ENCODE assay signal across 8 cellular contexts in genomic region chr17:43832976-43833829, GRCh38. TPM values are rescaled to one million over a fixed set of nuclear protein-coding genes. Genes with fewer than 3 reads are reported as not detected.
A peak's percentile ranks its signal among the peaks of the same experiment; 100 is the strongest.
DNase-seq lines count a peak whose midpoint lies in the region; ATAC-seq and TF ChIP-seq lines count a peak whose summit lies in the region.

MPP3 (minus strand) TSS chr17:43833146; CDS start chr17:43831906, 1,240 bp downstream.

- no peaks in the 10 kb centered on the region; the same call in 1 of the 2 replicates for H4K20me1 ChIP-seq in GM23338 (replicated peaks; ENCODE audit: insufficient read depth)

- WGBS in esophagus muscularis mucosa: 10% methylated on average over 10 of the region's 87 CpGs

- H3F3A ChIP-seq in GM23338 (replicated peaks; ENCODE audit: low read depth): 0 out of 2 replicates have a peak, but pooled peaks cover 4% of the 10 kb centered on the region

- peaks cover 23% of the 10 kb centered on the region for H3K4me1 Mint-ChIP-seq in GM23338
- peaks cover 27% of the 10 kb centered on the region for H3K4me1 Mint-ChIP-seq in activated T-cell treated with anti-CD3 and anti-CD28 coated beads, Interleukin-2, amount 50 U/mL, for 72 hours (ENCODE audit: low read depth)

- H3K4me2 ChIP-seq in GM23338: peak within 1 kb of the TSS; percentile 93

- ATAC-seq in GM23338 (peak; percentile 85), mucosa of descending colon (peak; percentile 98), HG03354 (IDR thresholded peaks at IDR 0.05; ENCODE audit: poor library complexity, severe bottlenecking, unreplicated experiment) (no peak)
- peak; percentile 69 to 75 for ATAC-seq in activated T-cell treated with anti-CD3 and anti-CD28 coated beads, Interleukin-2, amount 50 U/mL, for 72 hours (replicated peaks in 1 of 2)

- no peaks in the 10 kb centered on the region for H3K79me2 ChIP-seq in GM23338 (replicated peaks; ENCODE audit: insufficient read depth)

- H3K27me3 Mint-ChIP-seq in GM23338 (ENCODE audit: insufficient read depth, low read depth, poor library complexity): peaks cover 33% of the 10 kb centered on the region
- H3K27me3 Mint-ChIP-seq in activated T-cell treated with anti-CD3 and anti-CD28 coated beads, Interleukin-2, amount 50 U/mL, for 72 hours (ENCODE audit: low read depth): peaks cover 45% of the 10 kb centered on the region

- TF ChIP-seq EP300 in esophagus muscularis mucosa (IDR thresholded peaks at IDR 0.05): no peak

- H3K36me3 ChIP-seq in GM23338 (ENCODE audit: insufficient read depth): no peaks in the 10 kb centered on the region
- peaks cover 0 to 34% (median 22%) of the 10 kb centered on the region in 4 donors for H3K36me3 ChIP-seq in esophagus muscularis mucosa
- no peaks in the 10 kb centered on the region for H3K36me3 ChIP-seq in mucosa of descending colon (ENCODE audit: low read depth)

- peak; percentile 83 for DNase-seq in 8988T
- DNase-seq in GM23338 (ENCODE audit: low spot score): peak; percentile 79
- DNase-seq in NCI-H82 treated with DMSO at 0.1 percent for 48 hours (lab: John Stamatoyannopoulos, UW; ENCODE audit: unreplicated experiment): peak; percentile 27
- peak; percentile 52 to 59 for DNase-seq in activated T-cell treated with anti-CD3 and anti-CD28 coated beads, Interleukin-2, amount 50 U/mL, for 72 hours
- DNase-seq in esophagus muscularis mucosa (ENCODE audit: extremely low spot score): no peak
- DNase-seq in mucosa of descending colon: peak; percentile 67 to 86 (median 72)
- DNase-seq in stimulated activated naive CD4-positive, alpha-beta T cell treated with Interleukin-2 at 50 U/mL for 16 hours (lab: John Stamatoyannopoulos, UW): peak; percentile 45

- H3K4me3 ChIP-seq in GM23338 (peak within 1 kb of the TSS; percentile 88), esophagus muscularis mucosa (peak within 1 kb of the TSS; percentile 74 to 96 (median 90)), mucosa of descending colon (peak within 1 kb of the TSS; percentile 26)

- H2AFZ ChIP-seq in GM23338: peak within 1 kb of the TSS; percentile 100

- TF ChIP-seq POLR2A in esophagus muscularis mucosa (IDR thresholded peaks at IDR 0.05; ENCODE audit: low read depth): no peak

- no peak within 1 kb of the TSS for H3K27ac Mint-ChIP-seq in GM23338
- H3K27ac Mint-ChIP-seq in activated T-cell treated with anti-CD3 and anti-CD28 coated beads, Interleukin-2, amount 50 U/mL, for 72 hours: no peak within 1 kb of the TSS

- TF ChIP-seq CTCF in GM23338 (conservative IDR thresholded peaks at IDR 0.05; ENCODE audit: low read depth in 2 of 2) (no peak), esophagus muscularis mucosa (IDR thresholded peaks at IDR 0.05) (no peak), mucosa of descending colon (IDR thresholded peaks at IDR 0.05) (no peak)

- H3K9me3 ChIP-seq in esophagus muscularis mucosa (no peaks in the 10 kb centered on the region), mucosa of descending colon (no peaks in the 10 kb centered on the region)

- peak within 1 kb of the TSS; percentile 83 for H3K4me3 Mint-ChIP-seq in GM23338
- peak within 1 kb of the TSS; percentile 69 to 80 for H3K4me3 Mint-ChIP-seq in activated T-cell treated with anti-CD3 and anti-CD28 coated beads, Interleukin-2, amount 50 U/mL, for 72 hours

- no peak within 1 kb of the TSS for H3K27ac ChIP-seq in GM23338 (ENCODE audit: low read depth)
- H3K27ac ChIP-seq in esophagus muscularis mucosa (replicated peaks in 1 of 4): peak within 1 kb of the TSS; percentile 73 to 81 (median 78)

- H3K36me3 Mint-ChIP-seq in GM23338 (ENCODE audit: low read depth): peaks cover 8% of the 10 kb centered on the region
- H3K36me3 Mint-ChIP-seq in activated T-cell treated with anti-CD3 and anti-CD28 coated beads, Interleukin-2, amount 50 U/mL, for 72 hours (ENCODE audit: insufficient read depth in 2 of 2): peaks cover 0 to 5% of the 10 kb centered on the region in 2 donors

- H3K9me3 Mint-ChIP-seq in GM23338: peaks cover 13% of the 10 kb centered on the region; the same call in 2 of the 3 replicates
- H3K9me3 Mint-ChIP-seq in activated T-cell treated with anti-CD3 and anti-CD28 coated beads, Interleukin-2, amount 50 U/mL, for 72 hours: no peaks in the 10 kb centered on the region

- H3K4me1 ChIP-seq in GM23338 (ENCODE audit: insufficient read depth) (peaks cover 6% of the 10 kb centered on the region), esophagus muscularis mucosa (peaks cover 20 to 28% (median 24%) of the 10 kb centered on the region in 4 donors), mucosa of descending colon (ENCODE audit: low read depth) (peaks cover 6% of the 10 kb centered on the region)

- intact Hi-C loops in esophagus muscularis mucosa (cut with DNase I) (loop anchor here (5.0 kb wide), 1 partner anchor 51 kb away; the partner anchor contains the start of gene CFAP97D1), mucosa of descending colon (cut with DNase I, micrococcal nuclease) (no loop called here)

- peaks cover 24% of the 10 kb centered on the region for H3K27me3 ChIP-seq in GM23338 (ENCODE audit: insufficient read depth)
- H3K27me3 ChIP-seq in esophagus muscularis mucosa: no peaks in the 10 kb centered on the region

- no peaks in the 10 kb centered on the region for H3K9me2 ChIP-seq in GM23338 (ENCODE audit: insufficient read depth)

TF ChIP-seq in GM23338, 12 proteins besides CTCF, POLR2A, EP300 and RAD21:
- TF ChIP-seq CREB1 (CRISPR knock-in tag; IDR thresholded peaks at IDR 0.05; ENCODE audit: low read depth) (no peak), EZH2 (IDR thresholded peaks at IDR 0.05; ENCODE audit: low read depth, unreplicated experiment) (peak; percentile 28), POLR2AphosphoS5 (IDR thresholded peaks at IDR 0.05; ENCODE audit: low read depth) (peak; percentile 60; the same call in 1 of the 2 replicates)

RNA-seq across cellular contexts. Expression of gene MPP3, which starts in this region (rescaled TPM):
- total RNA-seq in GM23338 (2014; rRNA removed; shearing (Covaris generic)): 4.2 and 6.6 TPM in 2 replicates
- 5.6 and 7.4 TPM in 2 replicates for polyA plus RNA-seq in GM23338 (2016; fragmentation: Nextera tagmentation; extraction: Ambion mirVana)
- total RNA-seq in activated T-cell treated with anti-CD3 and anti-CD28 coated beads, Interleukin-2, amount 50 U/mL, for 72 hours: not detected
- 1 to 10 TPM; 5.0 to 9.9 (median 6.2) TPM for total RNA-seq in esophagus muscularis mucosa
- 1 to 10 TPM; 1.8 to 8.6 (median 3.7) TPM for total RNA-seq in mucosa of descending colon

Comparison
In these comparisons a context has a peak if more than half of its experiments do, and no peak if none do; other contexts are left out.
1. Peak in DNase-seq and ATAC-seq in activated T-cell treated with anti-CD3 and anti-CD28 coated beads, Interleukin-2, amount 50 U/mL, for 72 hours; RNA of the gene not detected or under 1 TPM.
2. H3K4me3 ChIP-seq: peak in every context shown above with its lines; median percentile 90 in esophagus muscularis mucosa; 88 in GM23338; 26 in mucosa of descending colon.